In the genomic region with DNA sequence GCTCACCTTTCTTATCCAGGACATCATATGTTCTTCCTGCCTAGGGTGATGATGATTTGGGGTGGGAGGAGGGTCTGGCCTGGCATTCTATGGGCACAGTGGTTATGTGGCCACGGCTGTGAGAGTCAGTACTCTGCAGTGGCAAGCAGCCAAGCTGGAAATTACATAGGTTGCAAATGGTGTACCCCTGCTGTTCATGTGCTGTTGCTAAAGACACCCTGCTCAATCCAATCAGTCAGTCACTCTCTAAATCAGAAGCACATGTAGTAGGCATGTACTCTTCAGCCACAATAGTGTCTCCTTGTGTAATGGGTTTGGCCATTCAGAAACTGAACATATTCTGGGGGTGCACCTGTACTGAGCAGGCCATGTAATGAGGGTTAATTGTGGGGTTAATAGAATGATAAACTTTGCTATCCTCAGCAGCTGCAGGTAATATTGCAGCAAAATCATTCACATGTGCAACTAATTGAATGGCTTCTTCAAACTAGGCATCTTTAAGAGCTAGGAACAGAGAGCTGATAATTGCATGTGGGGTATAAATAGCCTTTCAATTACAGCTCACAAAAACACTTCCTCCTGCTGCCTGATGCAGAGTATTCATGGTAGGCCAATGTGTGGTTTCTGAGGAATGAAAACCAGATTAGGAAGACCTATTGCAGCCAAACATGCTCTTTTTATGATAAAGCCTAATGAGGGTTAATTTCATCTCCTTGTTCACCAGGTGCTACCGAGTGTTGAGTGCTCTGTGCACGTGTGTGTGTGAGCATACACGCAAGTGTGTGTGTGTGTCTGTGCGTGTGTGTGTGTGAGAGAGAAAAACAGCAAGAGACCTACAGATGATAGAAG, we compare ENCODE assay signal across 17 cellular contexts.
DNase-seq lines count a peak whose midpoint lies in the region; TF ChIP-seq lines count a peak whose summit lies in the region.
"Had no signal": no experiment of that assay in that cellular context is flagged by ENCODE, and none has a peak within 500 bp of the region (broad histone marks: within the 10 kb centered on the region; RNA-seq: fewer than 3 reads in every experiment).

No MANE protein-coding gene starts in this region.

- H3K27ac ChIP-seq in cardiac muscle cell (peak overlapping the region; percentile 44), left ventricle myocardium inferior (replicated peaks) (no peak overlapping the region), WERI-Rb-1 (no peak overlapping the region)
- H3K27ac ChIP-seq: breast epithelium, thyroid gland had no signal

- peaks cover 54% of the 10 kb centered on the region for H3K4me1 Mint-ChIP-seq in chondrocyte (ENCODE audit: low read depth)
- H3K4me1 Mint-ChIP-seq: activated T-helper 17 cell treated with anti-CD3 and anti-CD28 coated beads, Interleukin-2, amount 50 U/mL, for 72 hours; T-helper 17 cell had no signal

- H3K4me3 ChIP-seq in cardiac muscle cell (no peak overlapping the region), left ventricle myocardium inferior (no peak overlapping the region), WERI-Rb-1 (ENCODE audit: low read depth, low read length) (no peak overlapping the region)
- H3K4me3 ChIP-seq: breast epithelium, thyroid gland had no signal

- no peaks in the 10 kb centered on the region for H3K9me3 Mint-ChIP-seq in chondrocyte (ENCODE audit: low read depth)

- no peaks in the 10 kb centered on the region for H3K27me3 Mint-ChIP-seq in chondrocyte (ENCODE audit: low read depth)
- H3K27me3 Mint-ChIP-seq: activated T-helper 17 cell treated with anti-CD3 and anti-CD28 coated beads, Interleukin-2, amount 50 U/mL, for 72 hours; T-helper 17 cell had no signal

- H3K36me3 Mint-ChIP-seq in chondrocyte (ENCODE audit: low read depth), result no peaks in the 10 kb centered on the region

- H3K27ac Mint-ChIP-seq in chondrocyte (ENCODE audit: unreplicated experiment), result peak overlapping the region; percentile 62
- H3K27ac Mint-ChIP-seq: activated T-helper 17 cell treated with anti-CD3 and anti-CD28 coated beads, Interleukin-2, amount 50 U/mL, for 72 hours; T-helper 17 cell had no signal

- H3K4me3 Mint-ChIP-seq in chondrocyte (ENCODE audit: unreplicated experiment), result no peak overlapping the region
- H3K4me3 Mint-ChIP-seq: activated T-helper 17 cell treated with anti-CD3 and anti-CD28 coated beads, Interleukin-2, amount 50 U/mL, for 72 hours; T-helper 17 cell had no signal

- H3K36me3 ChIP-seq in cardiac muscle cell (no peaks in the 10 kb centered on the region), left ventricle myocardium inferior (no peaks in the 10 kb centered on the region), WERI-Rb-1 (no peaks in the 10 kb centered on the region)
- H3K36me3 ChIP-seq: breast epithelium, thyroid gland had no signal

- peak; percentile 28 to 42 for DNase-seq in cardiac muscle cell (ENCODE audit: low read depth in 1 of 2, low spot score in 1 of 2)
- no peak for DNase-seq in left ventricle myocardium inferior
- peak; percentile 22 for DNase-seq in NCI-H2107 (lab: John Stamatoyannopoulos, UW)
- no peak for DNase-seq in chondrocyte (ENCODE audit: low spot score)
- DNase-seq in NCI-H187 treated with DMSO at 0.1 percent for 48 hours (lab: John Stamatoyannopoulos, UW), result no peak
- no peak for DNase-seq in WERI-Rb-1
- no peak for DNase-seq in NCI-H226
- no peak for DNase-seq in activated CD4-positive, CD25-positive, alpha-beta regulatory T cell treated with anti-CD3 and anti-CD28 coated beads, Interleukin-2, amount 50 U/mL, for 72 hours
- DNase-seq: DMS79 treated with DMSO at 0.1 percent for 48 hours; GOT3; hippocampal formation; NCI-H1048; stimulated activated CD4-positive, alpha-beta T cell treated with anti-CD3 and anti-CD28 coated beads, Interleukin-12 subunit alpha, Interleukin-12 subunit beta, amount 100 ng/mL, for 4 hours; T-helper 17 cell; thyroid gland had no signal

- intact Hi-C loops in left ventricle myocardium inferior (cut with micrococcal nuclease), result no loop called here

- TF ChIP-seq CTCF in cardiac muscle cell (IDR thresholded peaks at IDR 0.05; ENCODE audit: low read depth, low read length), result no peak
- no peak for TF ChIP-seq CTCF in left ventricle myocardium inferior (IDR thresholded peaks at IDR 0.05; ENCODE audit: borderline replicate concordance)
- no peak for TF ChIP-seq CTCF in chondrocyte (IDR thresholded peaks at IDR 0.05)
- no peak for TF ChIP-seq CTCF in WERI-Rb-1 (IDR thresholded peaks at IDR 0.05; ENCODE audit: low read depth, low read length)

- no peaks in the 10 kb centered on the region for H3K27me3 ChIP-seq in cardiac muscle cell
- no peaks in the 10 kb centered on the region for H3K27me3 ChIP-seq in left ventricle myocardium inferior (ENCODE audit: low read depth)
- no peaks in the 10 kb centered on the region for H3K27me3 ChIP-seq in WERI-Rb-1 (ENCODE audit: insufficient read depth, low read depth, severe bottlenecking)
- H3K27me3 ChIP-seq: breast epithelium, thyroid gland had no signal

- H3K9me3 ChIP-seq in cardiac muscle cell (ENCODE audit: low read depth), result no peaks in the 10 kb centered on the region
- H3K9me3 ChIP-seq in left ventricle myocardium inferior (replicated peaks), result no peaks in the 10 kb centered on the region
- no peaks in the 10 kb centered on the region for H3K9me3 ChIP-seq in WERI-Rb-1 (ENCODE audit: severe bottlenecking)
- H3K9me3 ChIP-seq: breast epithelium, thyroid gland had no signal

- peaks cover 19% of the 10 kb centered on the region for H3K4me1 ChIP-seq in cardiac muscle cell (ENCODE audit: low read depth)
- H3K4me1 ChIP-seq in left ventricle myocardium inferior, result peaks cover 8% of the 10 kb centered on the region
- H3K4me1 ChIP-seq: breast epithelium had no signal

Comparison
In these comparisons a context has a peak if more than half of its experiments do, and no peak if none do; other contexts are left out.
1. DNase-seq: peak in cardiac muscle cell (2 of 2) and NCI-H2107 (single experiment); none in left ventricle myocardium inferior (single experiment), chondrocyte (single experiment), NCI-H187 treated with DMSO at 0.1 percent for 48 hours (single experiment), WERI-Rb-1 (single experiment), NCI-H226 (single experiment) and activated CD4-positive, CD25-positive, alpha-beta regulatory T cell treated with anti-CD3 and anti-CD28 coated beads, Interleukin-2, amount 50 U/mL, for 72 hours (single experiment).